29 cellular contexts compared by ENCODE assay signal in the genomic region with DNA sequence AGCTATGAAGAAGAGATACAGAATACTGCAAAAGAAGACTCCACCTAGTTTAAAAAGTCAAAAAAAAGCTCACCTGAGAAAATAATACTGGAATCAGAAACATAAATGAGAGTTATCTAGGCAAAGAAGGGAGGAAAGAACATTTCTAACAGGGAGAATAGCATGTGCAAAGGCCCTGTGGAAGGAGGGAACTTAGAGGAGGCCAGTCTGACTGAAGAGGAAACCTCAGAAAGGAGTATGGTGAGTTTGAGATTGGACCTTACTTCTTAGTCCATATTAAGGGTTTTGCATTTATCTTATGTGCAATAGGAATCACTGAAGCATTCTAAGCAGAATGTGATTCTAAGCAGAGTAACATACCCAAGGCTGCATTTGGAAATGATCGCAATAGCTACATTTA.
"Had no signal": no experiment of that assay in that cellular context is flagged by ENCODE, and none has a peak within 500 bp of the region (broad histone marks: within the 10 kb centered on the region; RNA-seq: fewer than 3 reads in every experiment).

No MANE protein-coding gene starts in this region.

- H3K27me3 ChIP-seq: stomach, suprapubic skin, testis, thyroid gland, tibial artery, tibial nerve, transverse colon, upper lobe of left lung, upper lobe of right lung, uterus, vagina had no signal

- H3K27ac ChIP-seq: stomach, suprapubic skin, testis, thoracic aorta, thyroid gland, tibial artery, tibial nerve, transverse colon, upper lobe of left lung, upper lobe of right lung, uterus, vagina had no signal

- ATAC-seq: stimulated activated effector memory CD8-positive, alpha-beta T cell treated with anti-CD3 and anti-CD28 coated beads, Interleukin-12 subunit alpha, Interleukin-12 subunit beta, amount 100 ng/mL, for 72 hours; stimulated activated memory B cell treated with anti-CD40 and anti-IgM and Interleukin-4, amounts not matched to agents 10 μg/mL and 1 μg/mL and 100 μg/mL, for 72 hours; stimulated activated naive B cell treated with anti-CD40 and anti-IgM and Interleukin-4, amounts not matched to agents 10 μg/mL and 1 μg/mL and 100 μg/mL, for 72 hours; stimulated activated naive CD8-positive, alpha-beta T cell treated with anti-CD3 and anti-CD28 coated beads, Interleukin-15, amount 100 ng/mL, for 72 hours; stimulated activated naive CD8-positive, alpha-beta T cell treated with anti-CD3 and anti-CD28 coated beads, Interleukin-15, Interleukin-2, amounts not matched to agents 100 U/mL and 50 U/mL, for 24 hours; upper lobe of right lung had no signal

- DNase-seq: stimulated activated CD4-positive, alpha-beta T cell treated with anti-CD3 and anti-CD28 coated beads, Interleukin-2, amount 100 ng/mL, for 48 hours; stimulated activated CD4-positive, alpha-beta T cell treated with anti-CD3 and anti-CD28 coated beads, Interleukin-4, amount 100 ng/mL, for 1 hour; stimulated activated CD4-positive, alpha-beta T cell treated with anti-CD3 and anti-CD28 coated beads, Interleukin-4, amount 100 ng/mL, for 24 hours; stimulated activated CD4-positive, alpha-beta T cell treated with anti-CD3 and anti-CD28 coated beads, Interleukin-4, amount 100 ng/mL, for 4 hours; stimulated activated CD8-positive, alpha-beta memory T cell treated with anti-CD3 and anti-CD28 coated beads, Interleukin-4, amount 100 ng/mL, for 48 hours; stimulated activated naive B cell treated with anti-CD40 and anti-IgM and Interleukin-4, amounts not matched to agents 10 μg/mL and 1 μg/mL and 100 μg/mL, for 72 hours; stimulated activated naive CD4-positive, alpha-beta T cell; stimulated activated naive CD4-positive, alpha-beta T cell treated with Interleukin-2 at 50 U/mL for 16 hours; stimulated activated naive CD8-positive, alpha-beta T cell treated with anti-CD3 and anti-CD28 coated beads, Interleukin-15, amount 100 ng/mL, for 72 hours; stimulated activated naive CD8-positive, alpha-beta T cell treated with anti-CD3 and anti-CD28 coated beads, Interleukin-15, Interleukin-2, amounts not matched to agents 100 U/mL and 50 U/mL, for 24 hours; stomach; substantia nigra; testis; thyroid gland; tibial artery; transverse colon; trophoblast cell; upper lobe of left lung; upper lobe of right lung; uterus had no signal

- H3K27me3 Mint-ChIP-seq: type B pancreatic cell had no signal

- H3K9me3 Mint-ChIP-seq: stimulated activated effector memory CD8-positive, alpha-beta T cell treated with anti-CD3 and anti-CD28 coated beads, Interleukin-12 subunit alpha, Interleukin-12 subunit beta, amount 100 ng/mL, for 72 hours; stimulated activated memory B cell treated with anti-CD40 and anti-IgM and Interleukin-4, amounts not matched to agents 10 μg/mL and 1 μg/mL and 100 μg/mL, for 72 hours; stimulated activated naive CD8-positive, alpha-beta T cell treated with anti-CD3 and anti-CD28 coated beads, Interleukin-15, amount 100 ng/mL, for 72 hours; stimulated activated naive CD8-positive, alpha-beta T cell treated with anti-CD3 and anti-CD28 coated beads, Interleukin-15, Interleukin-2, amounts not matched to agents 100 ng/mL and 50 ng/mL, for 24 hours; type B pancreatic cell had no signal

- FAIRE-seq: urothelium cell line had no signal

- H3K4me1 ChIP-seq: stomach, suprapubic skin, testis, thyroid gland, tibial nerve, upper lobe of left lung, upper lobe of right lung, uterus, vagina had no signal

- H3K9me3 ChIP-seq: stomach, suprapubic skin, testis, thoracic aorta, thyroid gland, tibial artery, tibial nerve, transverse colon, upper lobe of left lung, upper lobe of right lung, uterus, vagina had no signal

- H3K36me3 ChIP-seq: stomach, suprapubic skin, thoracic aorta, thyroid gland, tibial artery, tibial nerve, transverse colon, upper lobe of left lung, upper lobe of right lung, uterus, vagina had no signal

- H3K36me3 Mint-ChIP-seq: stimulated activated effector memory CD8-positive, alpha-beta T cell treated with anti-CD3 and anti-CD28 coated beads, Interleukin-12 subunit alpha, Interleukin-12 subunit beta, amount 100 ng/mL, for 72 hours; stimulated activated memory B cell treated with anti-CD40 and anti-IgM and Interleukin-4, amounts not matched to agents 10 μg/mL and 1 μg/mL and 100 μg/mL, for 72 hours; stimulated activated naive B cell treated with anti-CD40 and anti-IgM and Interleukin-4, amounts not matched to agents 10 μg/mL and 1 μg/mL and 100 μg/mL, for 72 hours; type B pancreatic cell had no signal

- H3K27ac Mint-ChIP-seq: stimulated activated effector memory CD8-positive, alpha-beta T cell treated with anti-CD3 and anti-CD28 coated beads, Interleukin-12 subunit alpha, Interleukin-12 subunit beta, amount 100 ng/mL, for 72 hours; stimulated activated memory B cell treated with anti-CD40 and anti-IgM and Interleukin-4, amounts not matched to agents 10 μg/mL and 1 μg/mL and 100 μg/mL, for 72 hours; stimulated activated naive B cell treated with anti-CD40 and anti-IgM and Interleukin-4, amounts not matched to agents 10 μg/mL and 1 μg/mL and 100 μg/mL, for 72 hours; stimulated activated naive CD8-positive, alpha-beta T cell treated with anti-CD3 and anti-CD28 coated beads, Interleukin-15, amount 100 ng/mL, for 72 hours; stimulated activated naive CD8-positive, alpha-beta T cell treated with anti-CD3 and anti-CD28 coated beads, Interleukin-15, Interleukin-2, amounts not matched to agents 100 ng/mL and 50 ng/mL, for 24 hours; type B pancreatic cell had no signal

- H3K4me3 ChIP-seq: stomach, suprapubic skin, testis, thoracic aorta, thyroid gland, tibial artery, tibial nerve, transverse colon, upper lobe of left lung, upper lobe of right lung, uterus, vagina had no signal

- H3K4me1 Mint-ChIP-seq: stimulated activated effector memory CD8-positive, alpha-beta T cell treated with anti-CD3 and anti-CD28 coated beads, Interleukin-12 subunit alpha, Interleukin-12 subunit beta, amount 100 ng/mL, for 72 hours; stimulated activated memory B cell treated with anti-CD40 and anti-IgM and Interleukin-4, amounts not matched to agents 10 μg/mL and 1 μg/mL and 100 μg/mL, for 72 hours; stimulated activated naive B cell treated with anti-CD40 and anti-IgM and Interleukin-4, amounts not matched to agents 10 μg/mL and 1 μg/mL and 100 μg/mL, for 72 hours; stimulated activated naive CD8-positive, alpha-beta T cell treated with anti-CD3 and anti-CD28 coated beads, Interleukin-15, amount 100 ng/mL, for 72 hours had no signal

- H3K4me3 Mint-ChIP-seq: stimulated activated effector memory CD8-positive, alpha-beta T cell treated with anti-CD3 and anti-CD28 coated beads, Interleukin-12 subunit alpha, Interleukin-12 subunit beta, amount 100 ng/mL, for 72 hours; stimulated activated memory B cell treated with anti-CD40 and anti-IgM and Interleukin-4, amounts not matched to agents 10 μg/mL and 1 μg/mL and 100 μg/mL, for 72 hours; stimulated activated naive B cell treated with anti-CD40 and anti-IgM and Interleukin-4, amounts not matched to agents 10 μg/mL and 1 μg/mL and 100 μg/mL, for 72 hours; stimulated activated naive CD8-positive, alpha-beta T cell treated with anti-CD3 and anti-CD28 coated beads, Interleukin-15, amount 100 ng/mL, for 72 hours; stimulated activated naive CD8-positive, alpha-beta T cell treated with anti-CD3 and anti-CD28 coated beads, Interleukin-15, Interleukin-2, amounts not matched to agents 100 ng/mL and 50 ng/mL, for 24 hours; type B pancreatic cell had no signal
